ENCODE assay signal across 2 cellular contexts in genomic region chr2:47345584-47345913, GRCh38.
TF ChIP-seq lines count a peak whose summit lies in the region.

No MANE protein-coding gene starts in this region.

TF ChIP-seq in A549, 52 proteins besides CTCF, POLR2A, EP300 and RAD21 (continued from another document):
- peak; percentile 38; the same call in 1 of the 2 replicates for TF ChIP-seq REST (IDR thresholded peaks at IDR 0.05)

TF ChIP-seq in IMR-90, 13 proteins besides CTCF, POLR2A, EP300 and RAD21 (continued from another document):
- TF ChIP-seq RFX5 (IDR thresholded peaks at IDR 0.05; ENCODE audit: low read depth, low read length), result no peak
- no peak for TF ChIP-seq NFE2L2 (IDR thresholded peaks at IDR 0.05; ENCODE audit: low read depth, low read length)
- no peak for TF ChIP-seq ELK1 (IDR thresholded peaks at IDR 0.05; ENCODE audit: borderline replicate concordance, low read depth, low read length)
- TF ChIP-seq MXI1 (IDR thresholded peaks at IDR 0.05; ENCODE audit: borderline replicate concordance, low read depth, low read length), result no peak
- TF ChIP-seq RCOR1 (IDR thresholded peaks at IDR 0.05; ENCODE audit: insufficient replicate concordance, low read length), result no peak
- no peak for TF ChIP-seq CEBPB (IDR thresholded peaks at IDR 0.05; ENCODE audit: low read depth, low read length)
